Comparison of ENCODE assay signal across 8 cellular contexts in genomic region chr11:64356498-64357411, GRCh38. TPM values are rescaled to one million over a fixed set of nuclear protein-coding genes. Genes with fewer than 3 reads are reported as not detected.
DNase-seq lines count a peak whose midpoint lies in the region; ATAC-seq, FAIRE-seq and TF ChIP-seq lines count a peak whose summit lies in the region.

No MANE protein-coding gene starts in this region.

- H4K91ac ChIP-seq in H1 (replicated peaks; ENCODE audit: insufficient read length, low read length) = peak overlapping the region; percentile 52

- ATAC-seq in GM18909 (IDR thresholded peaks at IDR 0.05; ENCODE audit: poor library complexity, unreplicated experiment) (no peak), GM18511 (IDR thresholded peaks at IDR 0.05; ENCODE audit: unreplicated experiment) (no peak)

- H2BK5ac ChIP-seq in H1 (ENCODE audit: low read depth, low read length) = peak overlapping the region; percentile 71

- H2BK12ac ChIP-seq in H1 (ENCODE audit: low read depth, low read length) = peak overlapping the region; percentile 88; the same call in 1 of the 2 replicates

- peaks cover 12% of the 10 kb centered on the region for H3F3A ChIP-seq in SK-N-SH (replicated peaks; ENCODE audit: insufficient read depth)

- H2AFZ ChIP-seq in SK-N-SH (ENCODE audit: low read depth) (no peak overlapping the region), H1 (ENCODE audit: low read length) (no peak overlapping the region)

- no peak overlapping the region for H2BK120ac ChIP-seq in H1 (replicated peaks; ENCODE audit: low read depth, low read length)

- peaks cover 7% of the 10 kb centered on the region; the same call in 1 of the 2 replicates for H3K23me2 ChIP-seq in H1 (ENCODE audit: low read depth, low read length)

- no peak overlapping the region for H4K5ac ChIP-seq in H1 (ENCODE audit: insufficient read length, low read depth, low read length)

- peak overlapping the region; percentile 19; the same call in 1 of the 2 replicates for H2BK15ac ChIP-seq in H1 (ENCODE audit: low read length)

- 83% methylated on average over 16 of the region's 25 CpGs for WGBS in SK-N-SH (ENCODE audit: low lambda C conversion rate)
- WGBS in H1 (ENCODE audit: extremely low coverage in 1 of 2, insufficient coverage in 1 of 2, insufficient read length in 1 of 2, insufficient replicate concordance in 2 of 2, low coverage in 1 of 2, low lambda C conversion rate in 2 of 2, missing lambda C conversion rate in 1 of 2), 2 experiments = 67% methylated on average over 25 of the region's 25 CpGs; no CpG with 5 or more reads in 1 of the 2 experiments

- no peak overlapping the region for H3K4ac ChIP-seq in H1 (replicated peaks; ENCODE audit: insufficient read length, low read depth, low read length)

- no peak overlapping the region for H3K56ac ChIP-seq in H1 (replicated peaks; ENCODE audit: insufficient read length, low read depth, low read length)

- POLR2A ChIA-PET in SK-N-SH (lab: Yijun Ruan, JAX) = interaction anchor here (1.0 kb wide), 1 partner anchor 39 kb away, joined by 6 read pairs; the partner anchor contains the start of genes PRDX5 and TRMT112
- POLR2A ChIA-PET in H1 (lab: Charles Lee; ENCODE audit: partially characterized antibody) = interaction anchor here (0.5 to 6.2 kb wide), 11 partner anchors 8 to 506 kb away, joined by 3 to 47 read pairs (median 3); partner anchors contain the start of genes ESRRA, PRDX5 and TRMT112

- no peaks in the 10 kb centered on the region for H3K27me3 ChIP-seq in SK-N-SH (ENCODE audit: insufficient read depth)
- no peaks in the 10 kb centered on the region for H3K27me3 ChIP-seq in H1 (replicated peaks in 1 of 4; ENCODE audit: control insufficient read depth in 3 of 4, extremely low read depth in 1 of 4, insufficient read depth in 3 of 4, low read length in 3 of 4)

- H3K4me3 ChIP-seq in HFF-Myc (replicated peaks; ENCODE audit: low read depth, low read length) (no peak overlapping the region), SK-N-SH (ENCODE audit: low read depth in 2 of 2, low read length in 1 of 2) (no peak overlapping the region; a peak in 1 of 4 replicates), H1 (ENCODE audit: extremely low read depth in 1 of 4, insufficient read depth in 2 of 4, low read depth in 3 of 4, low read length in 4 of 4) (no peak overlapping the region)

- H3K9ac ChIP-seq in SK-N-SH = no peak overlapping the region; the same call in 1 of the 2 replicates
- H3K9ac ChIP-seq in H1 (replicated peaks in 1 of 4; ENCODE audit: extremely low read depth in 1 of 4, low read depth in 3 of 4, low read length in 3 of 4) = no peak overlapping the region

- TF ChIP-seq EP300 in SK-N-SH (IDR thresholded peaks at IDR 0.05; ENCODE audit: borderline replicate concordance in 1 of 2, low read depth in 1 of 2, low read length in 1 of 2) (no peak), H1 (IDR thresholded peaks at IDR 0.05; ENCODE audit: borderline replicate concordance in 1 of 2, low read depth in 2 of 2, low read length in 2 of 2) (no peak)

- CTCF ChIA-PET in SK-N-SH (lab: Yijun Ruan, JAX) = interaction anchor here (0.8 to 5.5 kb wide), 13 partner anchors 13 to 224 kb away, joined by 3 to 42 read pairs (median 4); partner anchors contain the start of genes ESRRA, PRDX5 and TRMT112
- CTCF ChIA-PET in H1 (lab: Charles Lee; ENCODE audit: partially characterized antibody) = interaction anchor here (0.7 to 37.6 kb wide), 53 partner anchors 8 to 1938 kb away, joined by 3 to 614 read pairs (median 5); partner anchors contain the start of genes CATSPERZ, CCDC88B, ESRRA and NUDT22

- H3K14ac ChIP-seq in H1 (ENCODE audit: insufficient read length) = no peak overlapping the region

- H3K79me2 ChIP-seq in SK-N-SH (ENCODE audit: insufficient read depth) (peaks cover 28% of the 10 kb centered on the region), H1 (ENCODE audit: control insufficient read depth in 1 of 2, insufficient read depth in 2 of 2, low read length in 2 of 2) (no peaks in the 10 kb centered on the region)

- 0 out of 2 replicates have a peak, but pooled peaks cover 5% of the 10 kb centered on the region for H4K20me1 ChIP-seq in SK-N-SH (ENCODE audit: insufficient read depth)
- peaks cover 0 to 1% of the 10 kb centered on the region in 2 experiments for H4K20me1 ChIP-seq in H1 (replicated peaks in 1 of 2; ENCODE audit: control insufficient read depth in 1 of 2, insufficient read depth in 2 of 2, low read length in 2 of 2)

- H3K4me2 ChIP-seq in SK-N-SH (no peak overlapping the region), H1 (ENCODE audit: insufficient read depth in 1 of 2, low read depth in 2 of 2, low read length in 2 of 2) (no peak overlapping the region)

- H2AK5ac ChIP-seq in H1 (ENCODE audit: low read depth, low read length) = no peak overlapping the region

- H3K9me2 ChIP-seq in SK-N-SH = no peaks in the 10 kb centered on the region

- H3K18ac ChIP-seq in H1 (ENCODE audit: extremely low read depth, low read length) = peak overlapping the region; percentile 71

- H3K36me3 ChIP-seq in SK-N-SH (replicated peaks in 1 of 2; ENCODE audit: control insufficient read depth in 1 of 2, insufficient read depth in 2 of 2, low read length in 1 of 2) = peaks cover 0 to 15% of the 10 kb centered on the region in 2 experiments
- peaks cover 0 to 4% (median 0%) of the 10 kb centered on the region in 4 experiments; a peak in 2 of 8 replicates for H3K36me3 ChIP-seq in H1 (ENCODE audit: control insufficient read depth in 2 of 4, insufficient read depth in 4 of 4, low read length in 3 of 4)

- FAIRE-seq in H1 (lab: Jason Lieb, UNC) = peak; percentile 77

- TF ChIP-seq CTCF in HFF-Myc (IDR thresholded peaks at IDR 0.05; ENCODE audit: low read depth, low read length, missing control alignments) (peak; percentile 54), SK-N-SH (IDR thresholded peaks at IDR 0.05) (peak; percentile 64), H1 (IDR thresholded peaks at IDR 0.05; ENCODE audit: control extremely low read depth in 1 of 3, insufficient read depth in 1 of 3, low read depth in 1 of 3, low read length in 3 of 3) (peak in 2 of 3 experiments; percentile 86 to 92; a peak in 3 of 4 replicates)

- H2BK20ac ChIP-seq in H1 (ENCODE audit: low read length) = 0 out of 2 replicates have a peak overlapping the region, but pooled peaks have one; percentile 3

- no peak for TF ChIP-seq POLR2A in H1 (IDR thresholded peaks at IDR 0.05; ENCODE audit: control extremely low read depth in 1 of 2, low read depth in 2 of 2, low read length in 2 of 2)

- DNase-seq in NCI-H2171 treated with DMSO at 0.1 percent for 48 hours (lab: John Stamatoyannopoulos, UW) (peak; percentile 66), NCI-H2171 (lab: John Stamatoyannopoulos, UW) (no peak), HFF-Myc (ENCODE audit: extremely low read depth, low read depth) (no peak), SK-N-SH (peak; percentile 83), H1 (ENCODE audit: low read depth in 1 of 2, low spot score in 2 of 2) (peak in 1 of 2 experiments; percentile 91)
- peak; percentile 70 for DNase-seq in stimulated activated CD8-positive, alpha-beta memory T cell treated with anti-CD3 and anti-CD28 coated beads, Interleukin-4, amount 100 ng/mL, for 48 hours

- H3K27ac ChIP-seq in SK-N-SH (ENCODE audit: low read depth in 2 of 2, low read length in 1 of 2) = peak overlapping the region in 1 of 2 experiments; percentile 76; a peak in 1 of 4 replicates
- H3K27ac ChIP-seq in H1 (ENCODE audit: low read depth, low read length) = no peak overlapping the region

- TF ChIP-seq RAD21 in SK-N-SH (IDR thresholded peaks at IDR 0.05; ENCODE audit: low read length) (peak; percentile 49), H1 (IDR thresholded peaks at IDR 0.05 in 1 of 2, conservative IDR thresholded peaks at IDR 0.05 in 1 of 2; ENCODE audit: low read depth in 2 of 2, low read length in 2 of 2) (peak; percentile 77 to 87)

- H3K23ac ChIP-seq in H1 (ENCODE audit: insufficient read length) = no peak overlapping the region

- no peak overlapping the region; the same call in 1 of the 2 replicates for H4K8ac ChIP-seq in H1 (ENCODE audit: extremely low read depth, insufficient read depth, low read length)

- no peaks in the 10 kb centered on the region for H3K79me1 ChIP-seq in H1 (ENCODE audit: low read depth, low read length)

- H3K9me3 ChIP-seq in SK-N-SH (no peaks in the 10 kb centered on the region), H1 (ENCODE audit: insufficient read depth in 2 of 2, low read depth in 1 of 2, low read length in 1 of 2) (no peaks in the 10 kb centered on the region)

- H3K4me1 ChIP-seq in SK-N-SH (ENCODE audit: control insufficient read depth in 1 of 2, insufficient read depth in 2 of 2, low read depth in 1 of 2, low read length in 1 of 2) (peaks cover 22 to 28% of the 10 kb centered on the region in 2 experiments; a peak in 3 of 4 replicates), H1 (replicated peaks in 1 of 4; ENCODE audit: control insufficient read depth in 3 of 4, insufficient read depth in 4 of 4, low read length in 3 of 4) (peaks cover 0 to 39% (median 30%) of the 10 kb centered on the region in 4 experiments; a peak in 6 of 7 replicates)

RNA-seq across cellular contexts. Expression of gene RPS6KA4, which starts 2.2 kb away (rescaled TPM):
- polyA plus RNA-seq in SK-N-SH (2012; rRNA removed) (43.4 and 44.7 TPM in 2 replicates), H1 (2011; rRNA removed) (8.2 and 12.1 TPM in 2 replicates)
- polyA plus RNA-seq in SK-N-SH (2012; cell fraction: cytosol; rRNA removed) = 15.4 and 27.8 TPM in 2 replicates
- polyA plus RNA-seq in SK-N-SH (2012; cell fraction: nucleus; rRNA removed) = 86.8 and 120 TPM in 2 replicates
- total RNA-seq in H1 (2021; fragmentation: NEBNext Ultra II Directional; extraction: Animal tissue kit (Norgen Biotek cat#: 25700)) = 12.6 and 13.2 TPM in 2 replicates
- polyA plus RNA-seq in H1 (2011; cell fraction: cytosol; rRNA removed) = 11.5 TPM
- 27.8 TPM for polyA plus RNA-seq in H1 (2011; cell fraction: nucleus; rRNA removed)
- 8.5 to 14.4 TPM (median 12.2 TPM) in 4 replicates for polyA plus RNA-seq in H1 (2012, experiment 1 of 2)
- polyA plus RNA-seq in H1 (2012, experiment 2 of 2) = 7.6 TPM
- polyA plus RNA-seq in H1 (2013, experiment 1 of 2) = 5.0 TPM
- polyA plus RNA-seq in H1 (2013, experiment 2 of 2) = 5.5 TPM
- 8.6 and 9.0 TPM in 2 replicates for polyA minus RNA-seq in H1 (2011; rRNA and poly(A)+ RNA removed)
- polyA minus RNA-seq in H1 (2011; cell fraction: cytosol; rRNA and poly(A)+ RNA removed) = 12.0 TPM
- polyA minus RNA-seq in H1 (2011; cell fraction: nucleus; rRNA and poly(A)+ RNA removed) = 17.0 TPM

RNA-seq across cellular contexts. Expression of gene CCDC88B, which starts 16.8 kb away (rescaled TPM):
- polyA plus RNA-seq in SK-N-SH (2012; rRNA removed) = 2.4 and 3.4 TPM in 2 replicates
- 1.3 and 2.7 TPM in 2 replicates for polyA plus RNA-seq in SK-N-SH (2012; cell fraction: cytosol; rRNA removed)
- 1.5 and 4.3 TPM in 2 replicates for polyA plus RNA-seq in SK-N-SH (2012; cell fraction: nucleus; rRNA removed)
- 11.2 and 12.5 TPM in 2 replicates for total RNA-seq in H1 (2021; fragmentation: NEBNext Ultra II Directional; extraction: Animal tissue kit (Norgen Biotek cat#: 25700))
- polyA plus RNA-seq in H1 (2011; rRNA removed) = 5.9 and 7.9 TPM in 2 replicates
- polyA plus RNA-seq in H1 (2011; cell fraction: cytosol; rRNA removed) = 10.0 TPM
- 36.8 TPM for polyA plus RNA-seq in H1 (2011; cell fraction: nucleus; rRNA removed)
- 12.4 to 18.6 TPM (median 15.8 TPM) in 4 replicates for polyA plus RNA-seq in H1 (2012, experiment 1 of 2)
- polyA plus RNA-seq in H1 (2012, experiment 2 of 2) = 5.3 TPM
- 7.4 TPM for polyA plus RNA-seq in H1 (2013, experiment 1 of 2)
- polyA plus RNA-seq in H1 (2013, experiment 2 of 2) = 6.3 TPM
- 1.1 and 1.8 TPM in 2 replicates for polyA minus RNA-seq in H1 (2011; rRNA and poly(A)+ RNA removed)
- 6.3 TPM for polyA minus RNA-seq in H1 (2011; cell fraction: cytosol; rRNA and poly(A)+ RNA removed)
- 5.4 TPM for polyA minus RNA-seq in H1 (2011; cell fraction: nucleus; rRNA and poly(A)+ RNA removed)

RNA-seq across cellular contexts. Expression of gene PRDX5, which starts 38.8 kb away (rescaled TPM):
- 875 and 1,000 TPM in 2 replicates for polyA plus RNA-seq in SK-N-SH (2012; rRNA removed)
- 911 and 944 TPM in 2 replicates for polyA plus RNA-seq in SK-N-SH (2012; cell fraction: cytosol; rRNA removed)
- 283 and 326 TPM in 2 replicates for polyA plus RNA-seq in SK-N-SH (2012; cell fraction: nucleus; rRNA removed)
- 201 and 225 TPM in 2 replicates for total RNA-seq in H1 (2021; fragmentation: NEBNext Ultra II Directional; extraction: Animal tissue kit (Norgen Biotek cat#: 25700))
- polyA plus RNA-seq in H1 (2011; rRNA removed) = 582 and 631 TPM in 2 replicates
- polyA plus RNA-seq in H1 (2011; cell fraction: cytosol; rRNA removed) = 623 TPM
- polyA plus RNA-seq in H1 (2011; cell fraction: nucleus; rRNA removed) = 281 TPM
- 323 to 414 TPM (median 375 TPM) in 4 replicates for polyA plus RNA-seq in H1 (2012, experiment 1 of 2)
- polyA plus RNA-seq in H1 (2012, experiment 2 of 2) = 341 TPM
- 135 TPM for polyA plus RNA-seq in H1 (2013, experiment 1 of 2)
- polyA plus RNA-seq in H1 (2013, experiment 2 of 2) = 134 TPM
- polyA minus RNA-seq in H1 (2011; rRNA and poly(A)+ RNA removed) = 60.4 and 79.8 TPM in 2 replicates
- polyA minus RNA-seq in H1 (2011; cell fraction: cytosol; rRNA and poly(A)+ RNA removed) = 77.1 TPM
- polyA minus RNA-seq in H1 (2011; cell fraction: nucleus; rRNA and poly(A)+ RNA removed) = 54.4 TPM

RNA-seq across cellular contexts. Expression of gene TRMT112, which starts 39.4 kb away (rescaled TPM):
- 649 and 699 TPM in 2 replicates for polyA plus RNA-seq in SK-N-SH (2012; rRNA removed)
- 528 and 601 TPM in 2 replicates for polyA plus RNA-seq in SK-N-SH (2012; cell fraction: cytosol; rRNA removed)
- 225 and 384 TPM in 2 replicates for polyA plus RNA-seq in SK-N-SH (2012; cell fraction: nucleus; rRNA removed)
- 300 and 326 TPM in 2 replicates for total RNA-seq in H1 (2021; fragmentation: NEBNext Ultra II Directional; extraction: Animal tissue kit (Norgen Biotek cat#: 25700))
- 650 and 707 TPM in 2 replicates for polyA plus RNA-seq in H1 (2011; rRNA removed)
- 604 TPM for polyA plus RNA-seq in H1 (2011; cell fraction: cytosol; rRNA removed)
- polyA plus RNA-seq in H1 (2011; cell fraction: nucleus; rRNA removed) = 183 TPM
- polyA plus RNA-seq in H1 (2012, experiment 1 of 2) = 380 to 473 TPM (median 438 TPM) in 4 replicates
- 1,230 TPM for polyA plus RNA-seq in H1 (2012, experiment 2 of 2)
- polyA plus RNA-seq in H1 (2013, experiment 1 of 2) = 542 TPM
- 524 TPM for polyA plus RNA-seq in H1 (2013, experiment 2 of 2)
- 31.9 and 44.7 TPM in 2 replicates for polyA minus RNA-seq in H1 (2011; rRNA and poly(A)+ RNA removed)
- polyA minus RNA-seq in H1 (2011; cell fraction: cytosol; rRNA and poly(A)+ RNA removed) = 101 TPM
- polyA minus RNA-seq in H1 (2011; cell fraction: nucleus; rRNA and poly(A)+ RNA removed) = 54.3 TPM

RNA-seq across cellular contexts. Expression of gene ESRRA, which starts 51.4 kb away (rescaled TPM):
- polyA plus RNA-seq in SK-N-SH (2012; rRNA removed) (27.8 and 31.7 TPM in 2 replicates), H1 (2011; rRNA removed) (18.2 and 20.9 TPM in 2 replicates)
- 24.0 and 31.6 TPM in 2 replicates for polyA plus RNA-seq in SK-N-SH (2012; cell fraction: cytosol; rRNA removed)
- polyA plus RNA-seq in SK-N-SH (2012; cell fraction: nucleus; rRNA removed) = 42.5 and 71.4 TPM in 2 replicates
- 36.1 and 37.0 TPM in 2 replicates for total RNA-seq in H1 (2021; fragmentation: NEBNext Ultra II Directional; extraction: Animal tissue kit (Norgen Biotek cat#: 25700))
- polyA plus RNA-seq in H1 (2011; cell fraction: cytosol; rRNA removed) = 24.8 TPM
- 29.9 TPM for polyA plus RNA-seq in H1 (2011; cell fraction: nucleus; rRNA removed)
- polyA plus RNA-seq in H1 (2012, experiment 1 of 2) = 24.8 to 32.6 TPM (median 31.0 TPM) in 4 replicates
- 28.6 TPM for polyA plus RNA-seq in H1 (2012, experiment 2 of 2)
- 13.1 TPM for polyA plus RNA-seq in H1 (2013, experiment 1 of 2)
- polyA plus RNA-seq in H1 (2013, experiment 2 of 2) = 13.3 TPM
- polyA minus RNA-seq in H1 (2011; rRNA and poly(A)+ RNA removed) = 9.2 and 9.3 TPM in 2 replicates
- polyA minus RNA-seq in H1 (2011; cell fraction: cytosol; rRNA and poly(A)+ RNA removed) = 19.5 TPM
- polyA minus RNA-seq in H1 (2011; cell fraction: nucleus; rRNA and poly(A)+ RNA removed) = 13.9 TPM

Comparison
In these comparisons a context has a peak if more than half of its experiments do, and no peak if none do; other contexts are left out.
1. DNase-seq: peak in NCI-H2171 treated with DMSO at 0.1 percent for 48 hours (single experiment), SK-N-SH (single experiment) and stimulated activated CD8-positive, alpha-beta memory T cell treated with anti-CD3 and anti-CD28 coated beads, Interleukin-4, amount 100 ng/mL, for 48 hours (single experiment); none in NCI-H2171 (single experiment) and HFF-Myc (single experiment).
2. Peak in every context shown above with its lines, with median percentiles within 50 percentile points of each other: CTCF ChIP-seq.